16 cellular contexts compared by ENCODE assay signal in genomic region chr5:54638090-54638489, GRCh38.
A peak's percentile ranks its signal among the peaks of the same experiment; 100 is the strongest.
DNase-seq lines count a peak whose midpoint lies in the region; ATAC-seq and TF ChIP-seq lines count a peak whose summit lies in the region.
"Had no signal": no experiment of that assay in that cellular context is flagged by ENCODE, and none has a peak within 500 bp of the region (broad histone marks: within the 10 kb centered on the region; RNA-seq: fewer than 3 reads in every experiment).

No MANE protein-coding gene starts in this region.

- peaks cover 5% of the 10 kb centered on the region for H3K36me3 Mint-ChIP-seq in activated CD8-positive, alpha-beta T cell treated with anti-CD3 and anti-CD28 coated beads, Interleukin-2, amount 10 ng/mL, durations not matched to agents 7 days and 5 days (ENCODE audit: low read depth)
- no peaks in the 10 kb centered on the region for H3K36me3 Mint-ChIP-seq in activated CD8-positive, alpha-beta T cell treated with anti-CD3 and anti-CD28 coated beads for 36 hours (ENCODE audit: low read depth)
- no peaks in the 10 kb centered on the region for H3K36me3 Mint-ChIP-seq in T-helper 17 cell (ENCODE audit: low read depth)
- peaks cover 0 to 8% (median 0%) of the 10 kb centered on the region in 3 donors for H3K36me3 Mint-ChIP-seq in immature natural killer cell

- H3K4me1 ChIP-seq in thyroid gland = peaks cover 21 to 29% of the 10 kb centered on the region in 2 donors

- H3K9me3 ChIP-seq in T-helper 17 cell (ENCODE audit: control insufficient read depth, low read length, poor library complexity, severe bottlenecking) (no peaks in the 10 kb centered on the region), thyroid gland (no peaks in the 10 kb centered on the region)

- H3K27ac Mint-ChIP-seq in activated CD8-positive, alpha-beta T cell treated with anti-CD3 and anti-CD28 coated beads, Interleukin-2, amount 10 ng/mL, durations not matched to agents 7 days and 5 days = no peak overlapping the region
- no peak overlapping the region for H3K27ac Mint-ChIP-seq in activated CD8-positive, alpha-beta T cell treated with anti-CD3 and anti-CD28 coated beads for 36 hours
- H3K27ac Mint-ChIP-seq in T-helper 17 cell (no peak overlapping the region), immature natural killer cell (peak overlapping the region; percentile 62 to 78 (median 71))

- no peak overlapping the region for H3K4me3 ChIP-seq in thyroid gland (replicated peaks in 1 of 3)
- H3K4me3 ChIP-seq: BLaER1 treated with 17β-estradiol and CSF1 and Interleukin-3, amounts not matched to agents 10 nM and 100 nM had no signal

- CTCF ChIA-PET in activated CD8-positive, alpha-beta T cell treated with anti-CD3 and anti-CD28 coated beads, Interleukin-2, amount 10 ng/mL, durations not matched to agents 7 days and 5 days (lab: Charles Lee) = interaction anchor here (0.7 to 1.1 kb wide), 4 partner anchors 8 to 156 kb away, joined by 3 read pairs; no protein-coding TSS in a partner anchor
- CTCF ChIA-PET in activated CD8-positive, alpha-beta T cell treated with anti-CD3 and anti-CD28 coated beads for 36 hours (lab: Charles Lee) = interaction anchor here (0.8 to 1.2 kb wide), 3 partner anchors 8 to 230 kb away, joined by 3 to 4 read pairs (median 3); no protein-coding TSS in a partner anchor

- peak overlapping the region; percentile 42 to 52 (median 43) for H3K27ac ChIP-seq in thyroid gland
- H3K27ac ChIP-seq: BLaER1 treated with 17β-estradiol and CSF1 and Interleukin-3, amounts not matched to agents 10 nM and 100 nM had no signal

- POLR2A ChIA-PET in activated CD8-positive, alpha-beta T cell treated with anti-CD3 and anti-CD28 coated beads, Interleukin-2, amount 10 ng/mL, durations not matched to agents 7 days and 5 days (lab: Charles Lee) = interaction anchor here (0.6 to 1.0 kb wide), 3 partner anchors 18 to 698 kb away, joined by 3 to 5 read pairs (median 3); no protein-coding TSS in a partner anchor
- POLR2A ChIA-PET in activated CD8-positive, alpha-beta T cell treated with anti-CD3 and anti-CD28 coated beads for 36 hours (lab: Charles Lee) = no interaction called here

- no peaks in the 10 kb centered on the region for H3K36me3 ChIP-seq in thyroid gland
- H3K36me3 ChIP-seq: BLaER1 treated with 17β-estradiol and CSF1 and Interleukin-3, amounts not matched to agents 10 nM and 100 nM had no signal

- intact Hi-C loops in activated CD8-positive, alpha-beta T cell treated with anti-CD3 and anti-CD28 coated beads for 36 hours (cut with micrococcal nuclease) = loop anchor here (10.0 kb wide), 1 partner anchor 63 kb away; no protein-coding TSS in a partner anchor
- intact Hi-C loops in thyroid gland (cut with DNase I) = no loop called here

- H3K4me1 Mint-ChIP-seq in activated CD8-positive, alpha-beta T cell treated with anti-CD3 and anti-CD28 coated beads, Interleukin-2, amount 10 ng/mL, durations not matched to agents 7 days and 5 days (ENCODE audit: low read depth) = peaks cover 19% of the 10 kb centered on the region
- peaks cover 13% of the 10 kb centered on the region for H3K4me1 Mint-ChIP-seq in activated CD8-positive, alpha-beta T cell treated with anti-CD3 and anti-CD28 coated beads for 36 hours (ENCODE audit: low read depth)
- H3K4me1 Mint-ChIP-seq in T-helper 17 cell (peaks cover 10% of the 10 kb centered on the region), immature natural killer cell (peaks cover 39 to 53% of the 10 kb centered on the region in 2 donors)

- WGBS in thyroid gland, 2 donors = 70 to 79% methylated on average over 2 of the region's 2 CpGs

- ATAC-seq in activated CD8-positive, alpha-beta T cell treated with anti-CD3 and anti-CD28 coated beads, Interleukin-2, amount 10 ng/mL, durations not matched to agents 7 days and 5 days = peak; percentile 61
- ATAC-seq in activated CD8-positive, alpha-beta T cell treated with anti-CD3 and anti-CD28 coated beads for 36 hours = no peak
- peak; percentile 83 for ATAC-seq in T-helper 17 cell

- H3K9me3 Mint-ChIP-seq in activated CD8-positive, alpha-beta T cell treated with anti-CD3 and anti-CD28 coated beads, Interleukin-2, amount 10 ng/mL, durations not matched to agents 7 days and 5 days (ENCODE audit: insufficient read depth) = peaks cover 4% of the 10 kb centered on the region
- no peaks in the 10 kb centered on the region for H3K9me3 Mint-ChIP-seq in activated CD8-positive, alpha-beta T cell treated with anti-CD3 and anti-CD28 coated beads for 36 hours
- H3K9me3 Mint-ChIP-seq in immature natural killer cell = peaks cover 0 to 3% (median 0%) of the 10 kb centered on the region in 6 donors

- H3K27me3 Mint-ChIP-seq in activated CD8-positive, alpha-beta T cell treated with anti-CD3 and anti-CD28 coated beads, Interleukin-2, amount 10 ng/mL, durations not matched to agents 7 days and 5 days (ENCODE audit: low read depth) = no peaks in the 10 kb centered on the region
- no peaks in the 10 kb centered on the region for H3K27me3 Mint-ChIP-seq in activated CD8-positive, alpha-beta T cell treated with anti-CD3 and anti-CD28 coated beads for 36 hours
- H3K27me3 Mint-ChIP-seq in T-helper 17 cell (no peaks in the 10 kb centered on the region), immature natural killer cell (ENCODE audit: low read depth in 3 of 3) (peaks cover 0 to 9% (median 4%) of the 10 kb centered on the region in 3 donors)

- no peak for TF ChIP-seq POLR2A in thyroid gland (IDR thresholded peaks at IDR 0.05)

- DNase-seq in activated CD8-positive, alpha-beta T cell treated with anti-CD3 and anti-CD28 coated beads, Interleukin-2, amount 10 ng/mL, durations not matched to agents 7 days and 5 days = no peak
- DNase-seq in activated CD8-positive, alpha-beta T cell treated with anti-CD3 and anti-CD28 coated beads for 36 hours = no peak
- DNase-seq in T-helper 17 cell (no peak), immature natural killer cell (peak; percentile 39 to 55 (median 41)), thyroid gland (no peak), foreskin melanocyte (no peak), SHP77 (lab: John Stamatoyannopoulos, UW) (no peak), DMS53 (lab: John Stamatoyannopoulos, UW) (no peak)
- DNase-seq: 8988T, DMS79, GOT3, NCI-H1417, NCI-H1930, NCI-H2171, NCI-H446 treated with DMSO at 0.1 percent for 48 hours had no signal

- no peak overlapping the region for H3K4me3 Mint-ChIP-seq in activated CD8-positive, alpha-beta T cell treated with anti-CD3 and anti-CD28 coated beads, Interleukin-2, amount 10 ng/mL, durations not matched to agents 7 days and 5 days
- no peak overlapping the region for H3K4me3 Mint-ChIP-seq in activated CD8-positive, alpha-beta T cell treated with anti-CD3 and anti-CD28 coated beads for 36 hours
- no peak overlapping the region for H3K4me3 Mint-ChIP-seq in T-helper 17 cell
- peak overlapping the region; percentile 55 to 72 (median 66) for H3K4me3 Mint-ChIP-seq in immature natural killer cell

- no peak for TF ChIP-seq CTCF in activated CD8-positive, alpha-beta T cell treated with anti-CD3 and anti-CD28 coated beads for 36 hours (IDR thresholded peaks at IDR 0.05)
- TF ChIP-seq CTCF in thyroid gland (IDR thresholded peaks at IDR 0.05) = no peak

- no peaks in the 10 kb centered on the region for H3K27me3 ChIP-seq in thyroid gland
- H3K27me3 ChIP-seq: BLaER1 treated with 17β-estradiol and CSF1 and Interleukin-3, amounts not matched to agents 10 nM and 100 nM had no signal

Comparison
In these comparisons a context has a peak if more than half of its experiments do, and no peak if none do; other contexts are left out.
1. DNase-seq: peak in immature natural killer cell (3 of 3); none in activated CD8-positive, alpha-beta T cell treated with anti-CD3 and anti-CD28 coated beads, Interleukin-2, amount 10 ng/mL, durations not matched to agents 7 days and 5 days (single experiment), activated CD8-positive, alpha-beta T cell treated with anti-CD3 and anti-CD28 coated beads for 36 hours (single experiment), T-helper 17 cell (0 of 3), thyroid gland (0 of 2), foreskin melanocyte (single experiment), SHP77 (0 of 2) and DMS53 (single experiment).
2. H3K27ac Mint-ChIP-seq: peak in immature natural killer cell (6 of 6); none in activated CD8-positive, alpha-beta T cell treated with anti-CD3 and anti-CD28 coated beads, Interleukin-2, amount 10 ng/mL, durations not matched to agents 7 days and 5 days (single experiment), activated CD8-positive, alpha-beta T cell treated with anti-CD3 and anti-CD28 coated beads for 36 hours (single experiment) and T-helper 17 cell (single experiment).
3. H3K4me3 Mint-ChIP-seq: peak in immature natural killer cell (5 of 5); none in activated CD8-positive, alpha-beta T cell treated with anti-CD3 and anti-CD28 coated beads, Interleukin-2, amount 10 ng/mL, durations not matched to agents 7 days and 5 days (single experiment), activated CD8-positive, alpha-beta T cell treated with anti-CD3 and anti-CD28 coated beads for 36 hours (single experiment) and T-helper 17 cell (single experiment).